1 cellular context compared by ENCODE assay signal in genomic region chr7:51366930-51367613, GRCh38.
TF ChIP-seq lines count a peak whose summit lies in the region.

No MANE protein-coding gene starts in this region.

TF ChIP-seq in GM23338, 12 proteins besides CTCF, POLR2A, EP300 and RAD21 (continued from another document):
- TF ChIP-seq ZNF462 (CRISPR knock-in tag; IDR thresholded peaks at IDR 0.05): no peak
